In genomic region chr6:135162678-135163439, GRCh38 we compare ENCODE assay signal across 8 cellular contexts. TPM values are rescaled to one million over a fixed set of nuclear protein-coding genes. Genes with fewer than 3 reads are reported as not detected.
DNase-seq lines count a peak whose midpoint lies in the region; ATAC-seq and TF ChIP-seq lines count a peak whose summit lies in the region.

No MANE protein-coding gene starts in this region.

- no peak overlapping the region for H4K8ac ChIP-seq in mesenchymal stem cell (ENCODE audit: low read length)

- H3K4ac ChIP-seq in mesenchymal stem cell (ENCODE audit: low read depth in 1 of 2, low read length in 2 of 2) = no peak overlapping the region

- no peak overlapping the region for H3K18ac ChIP-seq in mesenchymal stem cell (ENCODE audit: low read depth in 1 of 2, low read length in 2 of 2)

- peaks cover 22% of the 10 kb centered on the region for H3K27me3 Mint-ChIP-seq in brain

- no peaks in the 10 kb centered on the region for H3K36me3 ChIP-seq in RWPE2 (ENCODE audit: low read depth)
- H3K36me3 ChIP-seq in mesenchymal stem cell (ENCODE audit: control insufficient read depth in 1 of 2, insufficient read depth in 2 of 2, low read depth in 1 of 2, low read length in 2 of 2) = no peaks in the 10 kb centered on the region

- peak; percentile 27 for DNase-seq in GM03348 (ENCODE audit: low spot score)
- DNase-seq in RWPE2 (ENCODE audit: low spot score) = no peak
- peak; percentile 24 for DNase-seq in mesenchymal stem cell
- DNase-seq in SKM-1 (lab: John Stamatoyannopoulos, UW; ENCODE audit: unreplicated experiment) = no peak
- no peak for DNase-seq in NOMO-1 treated with DMSO at 0.1 percent for 48 hours (lab: John Stamatoyannopoulos, UW; ENCODE audit: unreplicated experiment)

- WGBS in mesenchymal stem cell = 42% methylated on average over 6 of the region's 10 CpGs

- H2BK120ac ChIP-seq in mesenchymal stem cell (ENCODE audit: low read depth, low read length) = no peak overlapping the region

- peak; percentile 59 for TF ChIP-seq CTCF in RWPE2 (IDR thresholded peaks at IDR 0.05; ENCODE audit: poor library complexity, severe bottlenecking)
- peak; percentile 34 to 64 for TF ChIP-seq CTCF in brain (conservative IDR thresholded peaks at IDR 0.05)

- no peaks in the 10 kb centered on the region for H3K9me3 Mint-ChIP-seq in brain

- peak overlapping the region in 1 of 2 experiments; percentile 34 for H3K23ac ChIP-seq in mesenchymal stem cell (ENCODE audit: low read length in 2 of 2)

- H2BK5ac ChIP-seq in mesenchymal stem cell (ENCODE audit: low read depth, low read length, poor library complexity, severe bottlenecking) = no peak overlapping the region

- no peak overlapping the region for H3K14ac ChIP-seq in mesenchymal stem cell (ENCODE audit: low read length in 2 of 2)

- no peak overlapping the region for H2BK15ac ChIP-seq in mesenchymal stem cell (ENCODE audit: low read depth, poor library complexity, severe bottlenecking)

- H3K9ac ChIP-seq in mesenchymal stem cell (ENCODE audit: low read length) = no peak overlapping the region

- H3K4me1 ChIP-seq in RWPE2 (ENCODE audit: insufficient read depth, poor library complexity, severe bottlenecking) (no peaks in the 10 kb centered on the region), mesenchymal stem cell (ENCODE audit: control insufficient read depth, insufficient read depth, low read depth, low read length) (peaks cover 1% of the 10 kb centered on the region)

- no peak overlapping the region for H3K4me3 Mint-ChIP-seq in brain

- no peak overlapping the region for H3K27ac ChIP-seq in RWPE2 (ENCODE audit: poor library complexity, severe bottlenecking)
- no peak overlapping the region for H3K27ac ChIP-seq in mesenchymal stem cell (ENCODE audit: low read length, poor library complexity, severe bottlenecking)

- H3K4me1 Mint-ChIP-seq in brain = no peaks in the 10 kb centered on the region

- H3K4me3 ChIP-seq in RWPE2 (ENCODE audit: severe bottlenecking) = no peak overlapping the region
- no peak overlapping the region for H3K4me3 ChIP-seq in mesenchymal stem cell (ENCODE audit: insufficient read depth in 1 of 2, low read depth in 1 of 2, low read length in 2 of 2)

- no peak overlapping the region for H2BK12ac ChIP-seq in mesenchymal stem cell (ENCODE audit: low read length in 2 of 2)

- no peaks in the 10 kb centered on the region for H3K36me3 Mint-ChIP-seq in brain

- no peak overlapping the region for H2AK5ac ChIP-seq in mesenchymal stem cell (ENCODE audit: low read length, severe bottlenecking)

- H4K91ac ChIP-seq in mesenchymal stem cell (ENCODE audit: low read length) = no peak overlapping the region

- no peak overlapping the region for H3K4me2 ChIP-seq in mesenchymal stem cell (ENCODE audit: low read length, poor library complexity, severe bottlenecking)

- ATAC-seq in HG02588 (IDR thresholded peaks at IDR 0.05; ENCODE audit: unreplicated experiment) (peak; percentile 4), RWPE2 (ENCODE audit: low read depth) (no peak), GM21423 (IDR thresholded peaks at IDR 0.05; ENCODE audit: unreplicated experiment) (no peak)

- H3K9me3 ChIP-seq in RWPE2 (ENCODE audit: severe bottlenecking) (no peaks in the 10 kb centered on the region), mesenchymal stem cell (ENCODE audit: control insufficient read depth, low read length) (no peaks in the 10 kb centered on the region)

- no peak overlapping the region for H3K27ac Mint-ChIP-seq in brain

- H3K27me3 ChIP-seq in RWPE2 (ENCODE audit: insufficient read depth, poor library complexity, severe bottlenecking) (no peaks in the 10 kb centered on the region), mesenchymal stem cell (ENCODE audit: control insufficient read depth in 1 of 2, insufficient read depth in 1 of 2, low read length in 2 of 2) (no peaks in the 10 kb centered on the region)

- H3K79me1 ChIP-seq in mesenchymal stem cell (replicated peaks; ENCODE audit: low read length, poor library complexity, severe bottlenecking) = no peaks in the 10 kb centered on the region

- H2AFZ ChIP-seq in mesenchymal stem cell (ENCODE audit: low read depth, low read length) = no peak overlapping the region

RNA-seq across cellular contexts. Expression of gene MYB, which starts 18.2 kb away (rescaled TPM):
- 4.8 TPM for polyA plus RNA-seq in brain (ENCODE audit: insufficient read depth, low read depth, low replicate concordance)
- polyA plus RNA-seq in mesenchymal stem cell (2013, experiment 1 of 2) = 1.1 TPM
- 0.88 TPM for polyA plus RNA-seq in mesenchymal stem cell (2013, experiment 2 of 2)

Comparison
In these comparisons a context has a peak if more than half of its experiments do, and no peak if none do; other contexts are left out.
1. DNase-seq: peak in GM03348 (single experiment) and mesenchymal stem cell (single experiment); none in RWPE2 (single experiment), SKM-1 (single experiment) and NOMO-1 treated with DMSO at 0.1 percent for 48 hours (single experiment).